1 cellular context compared by ENCODE assay signal in genomic region chr17:59963738-59964454, GRCh38.
TF ChIP-seq lines count a peak whose summit lies in the region.

No MANE protein-coding gene starts in this region.

TF ChIP-seq in HepG2, 621 proteins besides CTCF, POLR2A, EP300 and RAD21 (continued from another document and continues in another):
- TF ChIP-seq PRDM15 (CRISPR knock-in tag; IDR thresholded peaks at IDR 0.05) (no peak), NAIF1 (CRISPR knock-in tag; IDR thresholded peaks at IDR 0.05; ENCODE audit: borderline replicate concordance) (no peak), HNRNPH1 (optimal IDR thresholded peaks at IDR 0.05; ENCODE audit: low read depth, low read length) (no peak), ZBTB42 (CRISPR knock-in tag; IDR thresholded peaks at IDR 0.05) (no peak), ZSCAN30 (CRISPR knock-in tag; IDR thresholded peaks at IDR 0.05) (no peak), PAF1 (CRISPR knock-in tag; IDR thresholded peaks at IDR 0.05) (no peak), ASH2L (IDR thresholded peaks at IDR 0.05; ENCODE audit: insufficient read length, low read depth, low read length) (no peak), ZNF629 (CRISPR knock-in tag; conservative IDR thresholded peaks at IDR 0.05) (0 out of 2 replicates have a peak, but pooled peaks have one; percentile 16), KDM5B (CRISPR knock-in tag; IDR thresholded peaks at IDR 0.05; ENCODE audit: borderline replicate concordance) (no peak), HMG20A (CRISPR knock-in tag; IDR thresholded peaks at IDR 0.05; ENCODE audit: borderline replicate concordance) (no peak; the same call in 1 of the 2 replicates), THRA (CRISPR knock-in tag; IDR thresholded peaks at IDR 0.05; ENCODE audit: borderline replicate concordance) (no peak), RBM39 (IDR thresholded peaks at IDR 0.05; ENCODE audit: low read depth, low read length, poor library complexity, severe bottlenecking) (no peak), TEF (CRISPR knock-in tag; IDR thresholded peaks at IDR 0.05) (0 out of 2 replicates have a peak, but pooled peaks have one; percentile 60), ZBTB1 (CRISPR knock-in tag; IDR thresholded peaks at IDR 0.05; ENCODE audit: borderline replicate concordance) (no peak), ZNF781 (CRISPR knock-in tag; IDR thresholded peaks at IDR 0.05; ENCODE audit: borderline replicate concordance, not compliant biosample characterization) (peak; percentile 92), ZNF704 (CRISPR knock-in tag; IDR thresholded peaks at IDR 0.05; ENCODE audit: borderline replicate concordance) (no peak), HINFP (CRISPR knock-in tag; IDR thresholded peaks at IDR 0.05; ENCODE audit: low read depth) (no peak), ZNF234 (CRISPR knock-in tag; conservative IDR thresholded peaks at IDR 0.05) (no peak), PLRG1 (conservative IDR thresholded peaks at IDR 0.05) (no peak), NFYC (CRISPR knock-in tag; IDR thresholded peaks at IDR 0.05) (no peak), ZNF510 (CRISPR knock-in tag; IDR thresholded peaks at IDR 0.05; ENCODE audit: low read depth) (no peak), NR3C1 (CRISPR knock-in tag; IDR thresholded peaks at IDR 0.05) (no peak), ZC3H13 (CRISPR knock-in tag; IDR thresholded peaks at IDR 0.05) (no peak), MAF1 (CRISPR knock-in tag; IDR thresholded peaks at IDR 0.05; ENCODE audit: borderline replicate concordance) (no peak; the same call in 1 of the 2 replicates), HHEX (CRISPR knock-in tag; IDR thresholded peaks at IDR 0.05) (no peak), ATF3 (CRISPR knock-in tag; IDR thresholded peaks at IDR 0.05) (no peak), TSC22D2 (CRISPR knock-in tag; IDR thresholded peaks at IDR 0.05; ENCODE audit: borderline replicate concordance) (0 out of 2 replicates have a peak, but pooled peaks have one; percentile 9), ZNF547 (CRISPR knock-in tag; IDR thresholded peaks at IDR 0.05) (no peak), TFDP1 (CRISPR knock-in tag; IDR thresholded peaks at IDR 0.05; ENCODE audit: borderline replicate concordance) (no peak), MTF1 (CRISPR knock-in tag; IDR thresholded peaks at IDR 0.05) (no peak; the same call in 1 of the 2 replicates), ETV6 (CRISPR knock-in tag; conservative IDR thresholded peaks at IDR 0.05) (0 out of 2 replicates have a peak, but pooled peaks have one; percentile 11), ZNF484 (CRISPR knock-in tag; IDR thresholded peaks at IDR 0.05; ENCODE audit: borderline replicate concordance, low read depth) (no peak), KLF12 (CRISPR knock-in tag; IDR thresholded peaks at IDR 0.05; ENCODE audit: borderline replicate concordance) (0 out of 2 replicates have a peak, but pooled peaks have one; percentile 9)
- TF ChIP-seq, protein P1, sequence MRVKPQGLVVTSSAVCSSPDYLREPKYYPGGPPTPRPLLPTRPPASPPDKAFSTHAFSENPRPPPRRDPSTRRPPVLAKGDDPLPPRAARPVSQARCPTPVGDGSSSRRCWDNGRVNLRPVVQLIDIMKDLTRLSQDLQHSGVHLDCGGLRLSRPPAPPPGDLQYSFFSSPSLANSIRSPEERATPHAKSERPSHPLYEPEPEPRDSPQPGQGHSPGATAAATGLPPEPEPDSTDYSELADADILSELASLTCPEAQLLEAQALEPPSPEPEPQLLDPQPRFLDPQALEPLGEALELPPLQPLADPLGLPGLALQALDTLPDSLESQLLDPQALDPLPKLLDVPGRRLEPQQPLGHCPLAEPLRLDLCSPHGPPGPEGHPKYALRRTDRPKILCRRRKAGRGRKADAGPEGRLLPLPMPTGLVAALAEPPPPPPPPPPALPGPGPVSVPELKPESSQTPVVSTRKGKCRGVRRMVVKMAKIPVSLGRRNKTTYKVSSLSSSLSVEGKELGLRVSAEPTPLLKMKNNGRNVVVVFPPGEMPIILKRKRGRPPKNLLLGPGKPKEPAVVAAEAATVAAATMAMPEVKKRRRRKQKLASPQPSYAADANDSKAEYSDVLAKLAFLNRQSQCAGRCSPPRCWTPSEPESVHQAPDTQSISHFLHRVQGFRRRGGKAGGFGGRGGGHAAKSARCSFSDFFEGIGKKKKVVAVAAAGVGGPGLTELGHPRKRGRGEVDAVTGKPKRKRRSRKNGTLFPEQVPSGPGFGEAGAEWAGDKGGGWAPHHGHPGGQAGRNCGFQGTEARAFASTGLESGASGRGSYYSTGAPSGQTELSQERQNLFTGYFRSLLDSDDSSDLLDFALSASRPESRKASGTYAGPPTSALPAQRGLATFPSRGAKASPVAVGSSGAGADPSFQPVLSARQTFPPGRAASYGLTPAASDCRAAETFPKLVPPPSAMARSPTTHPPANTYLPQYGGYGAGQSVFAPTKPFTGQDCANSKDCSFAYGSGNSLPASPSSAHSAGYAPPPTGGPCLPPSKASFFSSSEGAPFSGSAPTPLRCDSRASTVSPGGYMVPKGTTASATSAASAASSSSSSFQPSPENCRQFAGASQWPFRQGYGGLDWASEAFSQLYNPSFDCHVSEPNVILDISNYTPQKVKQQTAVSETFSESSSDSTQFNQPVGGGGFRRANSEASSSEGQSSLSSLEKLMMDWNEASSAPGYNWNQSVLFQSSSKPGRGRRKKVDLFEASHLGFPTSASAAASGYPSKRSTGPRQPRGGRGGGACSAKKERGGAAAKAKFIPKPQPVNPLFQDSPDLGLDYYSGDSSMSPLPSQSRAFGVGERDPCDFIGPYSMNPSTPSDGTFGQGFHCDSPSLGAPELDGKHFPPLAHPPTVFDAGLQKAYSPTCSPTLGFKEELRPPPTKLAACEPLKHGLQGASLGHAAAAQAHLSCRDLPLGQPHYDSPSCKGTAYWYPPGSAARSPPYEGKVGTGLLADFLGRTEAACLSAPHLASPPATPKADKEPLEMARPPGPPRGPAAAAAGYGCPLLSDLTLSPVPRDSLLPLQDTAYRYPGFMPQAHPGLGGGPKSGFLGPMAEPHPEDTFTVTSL (CRISPR knock-in tag; IDR thresholded peaks at IDR 0.05; ENCODE audit: borderline replicate concordance): no peak
- TF ChIP-seq, protein P2, sequence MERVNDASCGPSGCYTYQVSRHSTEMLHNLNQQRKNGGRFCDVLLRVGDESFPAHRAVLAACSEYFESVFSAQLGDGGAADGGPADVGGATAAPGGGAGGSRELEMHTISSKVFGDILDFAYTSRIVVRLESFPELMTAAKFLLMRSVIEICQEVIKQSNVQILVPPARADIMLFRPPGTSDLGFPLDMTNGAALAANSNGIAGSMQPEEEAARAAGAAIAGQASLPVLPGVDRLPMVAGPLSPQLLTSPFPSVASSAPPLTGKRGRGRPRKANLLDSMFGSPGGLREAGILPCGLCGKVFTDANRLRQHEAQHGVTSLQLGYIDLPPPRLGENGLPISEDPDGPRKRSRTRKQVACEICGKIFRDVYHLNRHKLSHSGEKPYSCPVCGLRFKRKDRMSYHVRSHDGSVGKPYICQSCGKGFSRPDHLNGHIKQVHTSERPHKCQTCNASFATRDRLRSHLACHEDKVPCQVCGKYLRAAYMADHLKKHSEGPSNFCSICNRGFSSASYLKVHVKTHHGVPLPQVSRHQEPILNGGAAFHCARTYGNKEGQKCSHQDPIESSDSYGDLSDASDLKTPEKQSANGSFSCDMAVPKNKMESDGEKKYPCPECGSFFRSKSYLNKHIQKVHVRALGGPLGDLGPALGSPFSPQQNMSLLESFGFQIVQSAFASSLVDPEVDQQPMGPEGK (CRISPR knock-in tag; IDR thresholded peaks at IDR 0.05): no peak
- TF ChIP-seq, protein P3, sequence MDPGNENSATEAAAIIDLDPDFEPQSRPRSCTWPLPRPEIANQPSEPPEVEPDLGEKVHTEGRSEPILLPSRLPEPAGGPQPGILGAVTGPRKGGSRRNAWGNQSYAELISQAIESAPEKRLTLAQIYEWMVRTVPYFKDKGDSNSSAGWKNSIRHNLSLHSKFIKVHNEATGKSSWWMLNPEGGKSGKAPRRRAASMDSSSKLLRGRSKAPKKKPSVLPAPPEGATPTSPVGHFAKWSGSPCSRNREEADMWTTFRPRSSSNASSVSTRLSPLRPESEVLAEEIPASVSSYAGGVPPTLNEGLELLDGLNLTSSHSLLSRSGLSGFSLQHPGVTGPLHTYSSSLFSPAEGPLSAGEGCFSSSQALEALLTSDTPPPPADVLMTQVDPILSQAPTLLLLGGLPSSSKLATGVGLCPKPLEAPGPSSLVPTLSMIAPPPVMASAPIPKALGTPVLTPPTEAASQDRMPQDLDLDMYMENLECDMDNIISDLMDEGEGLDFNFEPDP (CRISPR knock-in tag; conservative IDR thresholded peaks at IDR 0.05): no peak
- TF ChIP-seq, protein P4, sequence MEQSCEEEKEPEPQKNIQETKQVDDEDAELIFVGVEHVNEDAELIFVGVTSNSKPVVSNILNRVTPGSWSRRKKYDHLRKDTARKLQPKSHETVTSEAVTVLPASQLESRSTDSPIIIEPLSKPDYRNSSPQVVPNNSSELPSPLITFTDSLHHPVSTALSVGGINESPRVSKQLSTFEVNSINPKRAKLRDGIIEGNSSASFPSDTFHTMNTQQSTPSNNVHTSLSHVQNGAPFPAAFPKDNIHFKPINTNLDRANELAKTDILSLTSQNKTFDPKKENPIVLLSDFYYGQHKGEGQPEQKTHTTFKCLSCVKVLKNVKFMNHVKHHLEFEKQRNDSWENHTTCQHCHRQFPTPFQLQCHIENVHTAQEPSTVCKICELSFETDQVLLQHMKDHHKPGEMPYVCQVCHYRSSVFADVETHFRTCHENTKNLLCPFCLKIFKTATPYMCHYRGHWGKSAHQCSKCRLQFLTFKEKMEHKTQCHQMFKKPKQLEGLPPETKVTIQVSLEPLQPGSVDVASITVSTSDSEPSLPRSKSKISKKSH (CRISPR knock-in tag; IDR thresholded peaks at IDR 0.05; ENCODE audit: borderline replicate concordance): no peak
